In genomic region chr7:106110885-106111670, GRCh38 we compare ENCODE assay signal across 8 cellular contexts. TPM values are rescaled to one million over a fixed set of nuclear protein-coding genes. Genes with fewer than 3 reads are reported as not detected.
DNase-seq lines count a peak whose midpoint lies in the region; ATAC-seq, FAIRE-seq and TF ChIP-seq lines count a peak whose summit lies in the region.

No MANE protein-coding gene starts in this region.

- no peak overlapping the region for H2AK5ac ChIP-seq in trophoblast cell (ENCODE audit: low read length)

- peak overlapping the region; percentile 79 for H3K4me3 ChIP-seq in SU-DHL-6 (ENCODE audit: insufficient read depth, low read length, poor library complexity, severe bottlenecking)
- H3K4me3 ChIP-seq in fibroblast of mammary gland (ENCODE audit: control insufficient read depth, low read depth, low read length) = peak overlapping the region; percentile 79
- peak overlapping the region; percentile 87 for H3K4me3 ChIP-seq in trophoblast cell (ENCODE audit: low read depth, low read length)

- peak overlapping the region; percentile 88 for H4K91ac ChIP-seq in trophoblast cell (ENCODE audit: low read depth, low read length)

- H3K27me3 ChIP-seq in SU-DHL-6 (ENCODE audit: low read length) (no peaks in the 10 kb centered on the region), trophoblast cell (ENCODE audit: insufficient read depth, low read length) (no peaks in the 10 kb centered on the region)

- no peaks in the 10 kb centered on the region for H3K4me1 ChIP-seq in trophoblast cell (ENCODE audit: control insufficient read depth in 1 of 2, insufficient read depth in 2 of 2, low read length in 2 of 2)

- H3K23ac ChIP-seq in trophoblast cell (ENCODE audit: low read length) = no peak overlapping the region

- H2AFZ ChIP-seq in SU-DHL-6 (ENCODE audit: low read depth, low read length, severe bottlenecking) = no peak overlapping the region
- H2AFZ ChIP-seq in trophoblast cell (ENCODE audit: insufficient read depth, low read length, poor library complexity) = no peak overlapping the region

- H4K20me1 ChIP-seq in SU-DHL-6 (ENCODE audit: low read depth, low read length) = no peaks in the 10 kb centered on the region; the same call in 1 of the 2 replicates

- H3K18ac ChIP-seq in trophoblast cell (ENCODE audit: low read length) = no peak overlapping the region

- peaks cover 67% of the 10 kb centered on the region for H3K79me2 ChIP-seq in SU-DHL-6 (ENCODE audit: insufficient read depth, low read length)
- H3K79me2 ChIP-seq in trophoblast cell (ENCODE audit: control insufficient read depth, insufficient read depth, low read length, poor library complexity) = peaks cover 9% of the 10 kb centered on the region

- H4K12ac ChIP-seq in trophoblast cell (ENCODE audit: low read depth, low read length) = no peak overlapping the region

- H3K9me3 ChIP-seq in SU-DHL-6 (ENCODE audit: insufficient read depth, low read length) (no peaks in the 10 kb centered on the region), trophoblast cell (ENCODE audit: insufficient read depth, low read depth, low read length) (no peaks in the 10 kb centered on the region)

- H3K4ac ChIP-seq in trophoblast cell (ENCODE audit: low read depth, low read length) = peak overlapping the region; percentile 46

- peak overlapping the region; percentile 83 for H3K4me2 ChIP-seq in SU-DHL-6 (ENCODE audit: low read depth, low read length, poor library complexity, severe bottlenecking)
- H3K4me2 ChIP-seq in trophoblast cell (ENCODE audit: low read length) = peak overlapping the region; percentile 69

- H3K36me3 ChIP-seq in SU-DHL-6 (ENCODE audit: low read length) (peaks cover 24% of the 10 kb centered on the region), trophoblast cell (ENCODE audit: control insufficient read depth in 1 of 2, insufficient read depth in 2 of 2, low read length in 2 of 2) (peaks cover 0 to 2% of the 10 kb centered on the region in 2 experiments)

- DNase-seq in A172 (ENCODE audit: low spot score) (peak; percentile 21), GM19239 (ENCODE audit: insufficient read length, low spot score) (no peak), fibroblast of mammary gland (ENCODE audit: low read depth) (peak; percentile 46), trophoblast cell (no peak)
- DNase-seq in stimulated activated CD4-positive, alpha-beta T cell treated with anti-CD3 and anti-CD28 coated beads, Interleukin-12 subunit alpha, Interleukin-12 subunit beta, amount 100 ng/mL, for 4 hours = no peak

- no peak overlapping the region for H2BK5ac ChIP-seq in trophoblast cell (ENCODE audit: low read depth, low read length, poor library complexity)

- no peak overlapping the region for H3K14ac ChIP-seq in trophoblast cell (ENCODE audit: low read length)

- peak overlapping the region; percentile 90 for H2BK120ac ChIP-seq in trophoblast cell (ENCODE audit: insufficient read depth, low read length, poor library complexity)

- H3K9ac ChIP-seq in SU-DHL-6 (ENCODE audit: low read length) (peak overlapping the region; percentile 92), trophoblast cell (ENCODE audit: low read length) (peak overlapping the region; percentile 94)

- H3K79me1 ChIP-seq in trophoblast cell (ENCODE audit: low read length) = peaks cover 10% of the 10 kb centered on the region

- TF ChIP-seq CTCF in SU-DHL-6 (IDR thresholded peaks at IDR 0.05; ENCODE audit: insufficient read depth, low read length, poor library complexity, severe bottlenecking) = no peak
- TF ChIP-seq CTCF in fibroblast of mammary gland (conservative IDR thresholded peaks at IDR 0.05; ENCODE audit: control insufficient read depth, insufficient read depth, low read depth, low read length) = no peak

- peak overlapping the region; percentile 98 for H4K8ac ChIP-seq in trophoblast cell (ENCODE audit: low read depth, low read length)

- peak; percentile 80 for FAIRE-seq in GM19239 (lab: Jason Lieb, UNC)

- H2BK12ac ChIP-seq in trophoblast cell (ENCODE audit: low read length) = no peak overlapping the region

- ATAC-seq in HG02678 (IDR thresholded peaks at IDR 0.05; ENCODE audit: unreplicated experiment) (no peak), HG03045 (IDR thresholded peaks at IDR 0.05; ENCODE audit: unreplicated experiment) (no peak)

- no peaks in the 10 kb centered on the region for H3K9me2 ChIP-seq in SU-DHL-6 (replicated peaks; ENCODE audit: insufficient read depth, low read length)

- H3K27ac ChIP-seq in SU-DHL-6 (ENCODE audit: low read depth, low read length) = peak overlapping the region; percentile 84
- H3K27ac ChIP-seq in trophoblast cell (ENCODE audit: low read depth, low read length) = peak overlapping the region; percentile 95

- H3F3A ChIP-seq in SU-DHL-6 (ENCODE audit: insufficient read depth) = peaks cover 32% of the 10 kb centered on the region

- WGBS in trophoblast cell (ENCODE audit: extremely low coverage, insufficient coverage, insufficient read length) = no CpG with 5 or more reads among the region's 21 CpGs

RNA-seq across cellular contexts. Expression of gene SYPL1, which starts 1.0 kb away (rescaled TPM):
- 73.0 and 81.7 TPM in 2 replicates for total RNA-seq in A172 (2014; rRNA removed; shearing (Covaris generic))
- 41.8 and 42.6 TPM in 2 replicates for polyA plus RNA-seq in trophoblast cell (2013)

Comparison
In these comparisons a context has a peak if more than half of its experiments do, and no peak if none do; other contexts are left out.
1. DNase-seq: peak in A172 (single experiment) and fibroblast of mammary gland (single experiment); none in GM19239 (single experiment), trophoblast cell (0 of 2) and stimulated activated CD4-positive, alpha-beta T cell treated with anti-CD3 and anti-CD28 coated beads, Interleukin-12 subunit alpha, Interleukin-12 subunit beta, amount 100 ng/mL, for 4 hours (single experiment).
2. Peak in every context shown above with its lines, with median percentiles within 50 percentile points of each other: H3K4me3 ChIP-seq.